Comparison of ENCODE assay signal across 1 cellular context in the genomic region with DNA sequence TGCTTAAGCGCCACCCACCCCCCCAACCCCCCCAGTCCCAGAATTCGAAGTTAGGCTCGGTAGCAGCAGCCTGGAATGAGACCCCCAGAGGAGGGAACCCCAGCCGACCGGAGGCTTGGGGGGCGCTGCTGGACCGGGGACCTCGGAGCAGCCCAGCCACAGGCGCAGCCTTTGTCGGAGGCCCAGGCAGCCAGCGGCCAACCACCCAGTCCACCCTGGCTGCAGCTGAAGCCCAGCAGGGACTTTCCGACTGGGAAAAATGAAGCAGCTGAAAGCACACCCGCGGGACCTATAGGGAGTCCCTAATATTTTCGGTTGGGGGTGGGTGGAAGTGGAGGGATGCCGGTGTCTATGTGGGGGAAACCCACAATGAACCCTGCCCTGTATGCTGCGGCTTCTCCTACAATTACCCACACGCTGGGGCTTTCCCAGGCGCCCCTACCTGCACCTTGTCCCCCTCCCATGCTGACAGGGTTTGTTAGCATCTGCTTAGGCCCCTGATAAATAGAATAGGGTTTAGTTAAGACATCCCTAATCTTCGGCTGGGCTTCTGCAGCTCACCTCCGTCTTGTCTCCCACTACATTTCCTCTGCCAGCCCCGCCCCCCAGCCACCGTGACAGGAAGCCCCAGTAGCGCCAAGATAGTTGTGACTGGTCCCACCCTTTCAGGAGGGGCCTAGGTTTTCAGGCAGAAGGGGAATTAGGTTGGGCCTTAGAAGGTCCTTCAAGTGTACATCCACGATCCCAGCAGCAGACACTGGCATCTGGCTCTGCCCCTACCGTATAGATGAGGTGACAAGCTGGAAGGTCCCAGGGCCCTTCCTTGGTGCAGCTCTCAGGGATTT.
TF ChIP-seq lines count a peak whose summit lies in the region.

No MANE protein-coding gene starts in this region.

TF ChIP-seq in GM12878, 131 proteins besides CTCF, POLR2A, EP300 and RAD21 (continued from another document):
- TF ChIP-seq GATAD2B (conservative IDR thresholded peaks at IDR 0.05; ENCODE audit: low read depth) (no peak; the same call in none of the 2 replicates), BMI1 (IDR thresholded peaks at IDR 0.05; ENCODE audit: borderline replicate concordance) (no peak), YBX1 (IDR thresholded peaks at IDR 0.05) (no peak), SRF (IDR thresholded peaks at IDR 0.05; ENCODE audit: low read depth in 2 of 2, low read length in 2 of 2) (no peak), TCF7 (IDR thresholded peaks at IDR 0.05; ENCODE audit: borderline replicate concordance) (no peak), RELA (IDR thresholded peaks at IDR 0.05; ENCODE audit: borderline replicate concordance, partially characterized antibody) (peak; percentile 94), NR2C1 (IDR thresholded peaks at IDR 0.05) (no peak), STAT3 (IDR thresholded peaks at IDR 0.05; ENCODE audit: low read depth, low read length) (no peak), CHD2 (IDR thresholded peaks at IDR 0.05; ENCODE audit: borderline replicate concordance, low read depth, low read length) (peak; percentile 18; the same call in 1 of the 2 replicates), MTA3 (IDR thresholded peaks at IDR 0.05; ENCODE audit: borderline replicate concordance, low read length) (0 out of 2 replicates have a peak, but pooled peaks have one; percentile 33), ZSCAN29 (IDR thresholded peaks at IDR 0.05) (no peak), RB1 (IDR thresholded peaks at IDR 0.05; ENCODE audit: borderline replicate concordance) (no peak), ZNF274 (IDR thresholded peaks at IDR 0.05; ENCODE audit: insufficient read depth, insufficient read length) (no peak), NBN (IDR thresholded peaks at IDR 0.05) (0 out of 2 replicates have a peak, but pooled peaks have one; percentile 26), MYB (IDR thresholded peaks at IDR 0.05; ENCODE audit: borderline replicate concordance, low read depth, low read length) (no peak), STAT1 (conservative IDR thresholded peaks at IDR 0.05) (no peak), CBX3 (IDR thresholded peaks at IDR 0.05; ENCODE audit: borderline replicate concordance, low read depth) (no peak), FOXM1 (IDR thresholded peaks at IDR 0.05; ENCODE audit: low read depth, low read length) (0 out of 2 replicates have a peak, but pooled peaks have one; percentile 59), YY1 (IDR thresholded peaks at IDR 0.05; ENCODE audit: low read depth, low read length) (peak; percentile 46; the same call in 1 of the 2 replicates), ZNF24 (IDR thresholded peaks at IDR 0.05) (no peak), POLR2AphosphoS2 (IDR thresholded peaks at IDR 0.05; ENCODE audit: low read depth, low read length) (no peak; the same call in 1 of the 2 replicates), RAD51 (IDR thresholded peaks at IDR 0.05) (0 out of 2 replicates have a peak, but pooled peaks have one; percentile 18), RCOR1 (conservative IDR thresholded peaks at IDR 0.05; ENCODE audit: low read depth, low read length) (no peak)
- TF ChIP-seq, protein P1, sequence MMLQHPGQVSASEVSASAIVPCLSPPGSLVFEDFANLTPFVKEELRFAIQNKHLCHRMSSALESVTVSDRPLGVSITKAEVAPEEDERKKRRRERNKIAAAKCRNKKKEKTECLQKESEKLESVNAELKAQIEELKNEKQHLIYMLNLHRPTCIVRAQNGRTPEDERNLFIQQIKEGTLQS (IDR thresholded peaks at IDR 0.05; ENCODE audit: borderline replicate concordance, extremely low read depth, low read depth, low read length), result no peak
- TF ChIP-seq, protein P2, sequence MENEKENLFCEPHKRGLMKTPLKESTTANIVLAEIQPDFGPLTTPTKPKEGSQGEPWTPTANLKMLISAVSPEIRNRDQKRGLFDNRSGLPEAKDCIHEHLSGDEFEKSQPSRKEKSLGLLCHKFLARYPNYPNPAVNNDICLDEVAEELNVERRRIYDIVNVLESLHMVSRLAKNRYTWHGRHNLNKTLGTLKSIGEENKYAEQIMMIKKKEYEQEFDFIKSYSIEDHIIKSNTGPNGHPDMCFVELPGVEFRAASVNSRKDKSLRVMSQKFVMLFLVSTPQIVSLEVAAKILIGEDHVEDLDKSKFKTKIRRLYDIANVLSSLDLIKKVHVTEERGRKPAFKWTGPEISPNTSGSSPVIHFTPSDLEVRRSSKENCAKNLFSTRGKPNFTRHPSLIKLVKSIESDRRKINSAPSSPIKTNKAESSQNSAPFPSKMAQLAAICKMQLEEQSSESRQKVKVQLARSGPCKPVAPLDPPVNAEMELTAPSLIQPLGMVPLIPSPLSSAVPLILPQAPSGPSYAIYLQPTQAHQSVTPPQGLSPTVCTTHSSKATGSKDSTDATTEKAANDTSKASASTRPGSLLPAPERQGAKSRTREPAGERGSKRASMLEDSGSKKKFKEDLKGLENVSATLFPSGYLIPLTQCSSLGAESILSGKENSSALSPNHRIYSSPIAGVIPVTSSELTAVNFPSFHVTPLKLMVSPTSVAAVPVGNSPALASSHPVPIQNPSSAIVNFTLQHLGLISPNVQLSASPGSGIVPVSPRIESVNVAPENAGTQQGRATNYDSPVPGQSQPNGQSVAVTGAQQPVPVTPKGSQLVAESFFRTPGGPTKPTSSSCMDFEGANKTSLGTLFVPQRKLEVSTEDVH (IDR thresholded peaks at IDR 0.05; ENCODE audit: low read depth, partially characterized antibody), result no peak
- TF ChIP-seq, protein P3, sequence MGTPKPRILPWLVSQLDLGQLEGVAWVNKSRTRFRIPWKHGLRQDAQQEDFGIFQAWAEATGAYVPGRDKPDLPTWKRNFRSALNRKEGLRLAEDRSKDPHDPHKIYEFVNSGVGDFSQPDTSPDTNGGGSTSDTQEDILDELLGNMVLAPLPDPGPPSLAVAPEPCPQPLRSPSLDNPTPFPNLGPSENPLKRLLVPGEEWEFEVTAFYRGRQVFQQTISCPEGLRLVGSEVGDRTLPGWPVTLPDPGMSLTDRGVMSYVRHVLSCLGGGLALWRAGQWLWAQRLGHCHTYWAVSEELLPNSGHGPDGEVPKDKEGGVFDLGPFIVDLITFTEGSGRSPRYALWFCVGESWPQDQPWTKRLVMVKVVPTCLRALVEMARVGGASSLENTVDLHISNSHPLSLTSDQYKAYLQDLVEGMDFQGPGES (IDR thresholded peaks at IDR 0.05), result no peak
- TF ChIP-seq, protein P4, sequence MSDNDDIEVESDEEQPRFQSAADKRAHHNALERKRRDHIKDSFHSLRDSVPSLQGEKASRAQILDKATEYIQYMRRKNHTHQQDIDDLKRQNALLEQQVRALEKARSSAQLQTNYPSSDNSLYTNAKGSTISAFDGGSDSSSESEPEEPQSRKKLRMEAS (IDR thresholded peaks at IDR 0.05; ENCODE audit: low read depth, low read length), result no peak
- TF ChIP-seq, protein P5, sequence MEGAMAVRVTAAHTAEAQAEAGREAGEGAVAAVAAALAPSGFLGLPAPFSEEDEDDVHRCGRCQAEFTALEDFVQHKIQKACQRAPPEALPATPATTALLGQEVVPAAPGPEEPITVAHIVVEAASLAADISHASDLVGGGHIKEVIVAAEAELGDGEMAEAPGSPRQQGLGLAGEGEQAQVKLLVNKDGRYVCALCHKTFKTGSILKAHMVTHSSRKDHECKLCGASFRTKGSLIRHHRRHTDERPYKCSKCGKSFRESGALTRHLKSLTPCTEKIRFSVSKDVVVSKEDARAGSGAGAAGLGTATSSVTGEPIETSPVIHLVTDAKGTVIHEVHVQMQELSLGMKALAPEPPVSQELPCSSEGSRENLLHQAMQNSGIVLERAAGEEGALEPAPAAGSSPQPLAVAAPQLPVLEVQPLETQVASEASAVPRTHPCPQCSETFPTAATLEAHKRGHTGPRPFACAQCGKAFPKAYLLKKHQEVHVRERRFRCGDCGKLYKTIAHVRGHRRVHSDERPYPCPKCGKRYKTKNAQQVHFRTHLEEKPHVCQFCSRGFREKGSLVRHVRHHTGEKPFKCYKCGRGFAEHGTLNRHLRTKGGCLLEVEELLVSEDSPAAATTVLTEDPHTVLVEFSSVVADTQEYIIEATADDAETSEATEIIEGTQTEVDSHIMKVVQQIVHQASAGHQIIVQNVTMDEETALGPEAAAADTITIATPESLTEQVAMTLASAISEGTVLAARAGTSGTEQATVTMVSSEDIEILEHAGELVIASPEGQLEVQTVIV (IDR thresholded peaks at IDR 0.05; ENCODE audit: borderline replicate concordance, partially characterized antibody), result no peak
- TF ChIP-seq, protein P6, sequence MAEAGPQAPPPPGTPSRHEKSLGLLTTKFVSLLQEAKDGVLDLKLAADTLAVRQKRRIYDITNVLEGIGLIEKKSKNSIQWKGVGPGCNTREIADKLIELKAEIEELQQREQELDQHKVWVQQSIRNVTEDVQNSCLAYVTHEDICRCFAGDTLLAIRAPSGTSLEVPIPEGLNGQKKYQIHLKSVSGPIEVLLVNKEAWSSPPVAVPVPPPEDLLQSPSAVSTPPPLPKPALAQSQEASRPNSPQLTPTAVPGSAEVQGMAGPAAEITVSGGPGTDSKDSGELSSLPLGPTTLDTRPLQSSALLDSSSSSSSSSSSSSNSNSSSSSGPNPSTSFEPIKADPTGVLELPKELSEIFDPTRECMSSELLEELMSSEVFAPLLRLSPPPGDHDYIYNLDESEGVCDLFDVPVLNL (IDR thresholded peaks at IDR 0.05; ENCODE audit: low read depth, low read length), result no peak
TF ChIP-seq in GM12878: peak in this region for 33.
